Comparison of ENCODE assay signal across 16 cellular contexts in the genomic region with DNA sequence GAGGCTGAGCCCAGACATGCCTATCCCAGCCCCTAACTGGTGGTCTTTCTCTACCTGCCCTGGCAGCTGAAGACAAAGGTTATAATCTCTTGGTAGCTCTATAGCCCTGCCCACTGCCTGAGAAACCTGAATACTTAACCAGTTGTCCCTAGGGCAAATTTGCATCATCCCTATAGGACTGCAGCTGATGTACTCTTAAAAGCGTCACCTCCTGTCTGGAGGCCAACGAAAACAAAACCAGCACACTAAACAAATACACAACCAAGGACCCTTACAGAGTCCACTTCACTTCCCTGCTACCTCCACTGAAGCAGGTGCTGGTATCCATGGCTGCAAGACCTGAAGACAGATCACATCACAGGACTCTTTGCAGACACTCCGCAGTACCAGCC.
DNase-seq lines count a peak whose midpoint lies in the region; ATAC-seq and TF ChIP-seq lines count a peak whose summit lies in the region.
"Had no signal": no experiment of that assay in that cellular context is flagged by ENCODE, and none has a peak within 500 bp of the region (broad histone marks: within the 10 kb centered on the region; RNA-seq: fewer than 3 reads in every experiment).

No MANE protein-coding gene starts in this region.

- TF ChIP-seq CTCF in PC-9 (conservative IDR thresholded peaks at IDR 0.05) (no peak), fibroblast of mammary gland (conservative IDR thresholded peaks at IDR 0.05; ENCODE audit: control insufficient read depth, insufficient read depth, low read depth, low read length) (no peak)

- CTCF ChIA-PET in PC-9 (lab: Charles Lee): interaction anchor here (0.6 kb wide), 1 partner anchor 56 kb away, joined by 3 read pairs; no protein-coding TSS in a partner anchor

- in situ Hi-C loops in Caki2 (cut with HindIII; ENCODE audit: low pct_unique_long_range_greater_than_20kb, low sequenced_read_pairs): no loop called here

- DNase-seq in Caki2 (ENCODE audit: low read depth) (peak; percentile 72), HT1080 (ENCODE audit: low read depth) (peak; percentile 62), PC-9 (peak in 1 of 2 experiments; percentile 56), fibroblast of mammary gland (ENCODE audit: low read depth) (peak; percentile 69), NCI-H446 treated with DMSO at 0.1 percent for 48 hours (lab: John Stamatoyannopoulos, UW) (no peak), HT-29 (ENCODE audit: low spot score) (no peak), iPS-NIHi11 (ENCODE audit: low spot score) (no peak)
- DNase-seq: aorta; DMS 273 treated with DMSO at 0.1 percent for 48 hours; gastrocnemius medialis; KG1; naive B cell; RPMI8226; stimulated activated naive CD4-positive, alpha-beta T cell had no signal

- POLR2A ChIA-PET in PC-9 (lab: Charles Lee; ENCODE audit: unreplicated experiment): interaction anchor here (0.7 kb wide), 1 partner anchor 819 kb away, joined by 9 read pairs; no protein-coding TSS in a partner anchor

- intact Hi-C loops in PC-9 (cut with micrococcal nuclease; ENCODE audit: unreplicated experiment): no loop called here

- H2AFZ ChIP-seq in PC-9: peak overlapping the region; percentile 67; the same call in 1 of the 2 replicates

- H4K20me1 ChIP-seq in PC-9 (ENCODE audit: insufficient read depth): no peaks in the 10 kb centered on the region

- H3F3A ChIP-seq in PC-9 (ENCODE audit: insufficient read depth, low read depth): no peaks in the 10 kb centered on the region

- no peaks in the 10 kb centered on the region for H3K27me3 ChIP-seq in PC-9 (ENCODE audit: insufficient read depth, low read depth)
- H3K27me3 ChIP-seq: gastrocnemius medialis had no signal

- H3K27ac ChIP-seq in PC-9: no peak overlapping the region
- H3K27ac ChIP-seq: gastrocnemius medialis had no signal

- no TSS peak for BruUV-seq in PC-9 (replicated peaks; lab: Mats Ljungman, UMichigan)

- peaks cover 11% of the 10 kb centered on the region for H3K4me1 ChIP-seq in PC-9 (replicated peaks; ENCODE audit: insufficient read depth)
- H3K4me1 ChIP-seq: gastrocnemius medialis had no signal

- H3K9me3 ChIP-seq in PC-9 (ENCODE audit: insufficient read depth, low read depth): no peaks in the 10 kb centered on the region
- H3K9me3 ChIP-seq: gastrocnemius medialis had no signal

- no peaks in the 10 kb centered on the region for H3K79me2 ChIP-seq in PC-9 (ENCODE audit: low read depth)

- H3K36me3 ChIP-seq in PC-9 (ENCODE audit: low read depth): no peaks in the 10 kb centered on the region
- H3K36me3 ChIP-seq: gastrocnemius medialis had no signal

- H3K9me2 ChIP-seq in PC-9 (ENCODE audit: insufficient read depth): no peaks in the 10 kb centered on the region

- H3K4me3 ChIP-seq in PC-9 (no peak overlapping the region), fibroblast of mammary gland (ENCODE audit: control insufficient read depth, low read depth, low read length) (no peak overlapping the region)
- H3K4me3 ChIP-seq: gastrocnemius medialis, GM12878 had no signal

- ATAC-seq in HG02852 (IDR thresholded peaks at IDR 0.05; ENCODE audit: unreplicated experiment): no peak
- ATAC-seq: gastrocnemius medialis, GM12878 had no signal

- H3K4me2 ChIP-seq in PC-9: peak overlapping the region; percentile 49

Comparison
In these comparisons a context has a peak if more than half of its experiments do, and no peak if none do; other contexts are left out.
1. DNase-seq: peak in Caki2 (single experiment), HT1080 (single experiment) and fibroblast of mammary gland (single experiment); none in NCI-H446 treated with DMSO at 0.1 percent for 48 hours (single experiment), HT-29 (single experiment) and iPS-NIHi11 (single experiment).